In genomic region chr7:50068026-50068425, GRCh38 we compare ENCODE assay signal across 8 cellular contexts. TPM values are rescaled to one million over a fixed set of nuclear protein-coding genes. Genes with fewer than 3 reads are reported as not detected.
DNase-seq lines count a peak whose midpoint lies in the region; ATAC-seq and TF ChIP-seq lines count a peak whose summit lies in the region.

No MANE protein-coding gene starts in this region.

- WGBS in body of pancreas, 2 donors, result 5 to 7% methylated on average over 2 of the region's 2 CpGs

- peaks cover 6% of the 10 kb centered on the region for H3K36me3 ChIP-seq in BLaER1
- no peaks in the 10 kb centered on the region for H3K36me3 ChIP-seq in body of pancreas (replicated peaks in 1 of 2; ENCODE audit: insufficient read depth in 1 of 2, low read depth in 2 of 2)
- no peaks in the 10 kb centered on the region for H3K36me3 ChIP-seq in muscle layer of colon (ENCODE audit: insufficient read depth, low read length)

- H3K4me3 ChIP-seq in BLaER1 (no peak overlapping the region), body of pancreas (no peak overlapping the region), muscle layer of colon (ENCODE audit: low read depth in 1 of 2, low read length in 2 of 2) (peak overlapping the region; percentile 40 to 69)

- H4K20me1 ChIP-seq in BLaER1, result no peaks in the 10 kb centered on the region

- H3K4me2 ChIP-seq in BLaER1, result peak overlapping the region; percentile 89

- H3K27me3 ChIP-seq in BLaER1 (no peaks in the 10 kb centered on the region), body of pancreas (no peaks in the 10 kb centered on the region), muscle layer of colon (ENCODE audit: control insufficient read depth in 1 of 2, insufficient read depth in 2 of 2, low read length in 2 of 2) (no peaks in the 10 kb centered on the region)

- intact Hi-C loops in body of pancreas (cut with DNase I), result no loop called here

- peak; percentile 69 for ATAC-seq in GM18520 (IDR thresholded peaks at IDR 0.05; ENCODE audit: unreplicated experiment)
- peak; percentile 72 for ATAC-seq in body of pancreas
- no peak for ATAC-seq in GM19397 (IDR thresholded peaks at IDR 0.05; ENCODE audit: unreplicated experiment)
- ATAC-seq in HG02623 (IDR thresholded peaks at IDR 0.05; ENCODE audit: unreplicated experiment), result no peak

- DNase-seq in NCI-H2196 (lab: John Stamatoyannopoulos, UW; ENCODE audit: unreplicated experiment) (peak; percentile 15), body of pancreas (peak; percentile 43 to 62 (median 55)), amniotic stem cell (lab: John Stamatoyannopoulos, UW) (no peak)

- peak overlapping the region; percentile 62; the same call in 1 of the 2 replicates for H3K27ac ChIP-seq in BLaER1
- H3K27ac ChIP-seq in body of pancreas, result peak overlapping the region in 3 of 4 donors; percentile 62 to 82 (median 71)
- no peak overlapping the region for H3K27ac ChIP-seq in muscle layer of colon (ENCODE audit: low read depth, low read length)

- no peak for TF ChIP-seq POLR2A in body of pancreas (IDR thresholded peaks at IDR 0.05)

- H3K9me3 ChIP-seq in BLaER1 (peaks cover 63% of the 10 kb centered on the region), body of pancreas (no peaks in the 10 kb centered on the region), muscle layer of colon (ENCODE audit: low read length) (no peaks in the 10 kb centered on the region)

- peaks cover 18% of the 10 kb centered on the region for H3K4me1 ChIP-seq in BLaER1
- peaks cover 14% of the 10 kb centered on the region for H3K4me1 ChIP-seq in body of pancreas
- H3K4me1 ChIP-seq in muscle layer of colon (ENCODE audit: insufficient read depth, low read length), result peaks cover 10% of the 10 kb centered on the region

- H3K9ac ChIP-seq in BLaER1 (peak overlapping the region; percentile 71), muscle layer of colon (ENCODE audit: low read length) (no peak overlapping the region)

- TF ChIP-seq CTCF in body of pancreas (IDR thresholded peaks at IDR 0.05), result peak; percentile 27 to 59 (median 51)

RNA-seq across cellular contexts. Expression of gene ZPBP, which starts 25.0 kb away (rescaled TPM):
- not detected for total RNA-seq in body of pancreas

Comparison
In these comparisons a context has a peak if more than half of its experiments do, and no peak if none do; other contexts are left out.
1. H3K4me3 ChIP-seq: peak in muscle layer of colon (2 of 2); none in BLaER1 (single experiment) and body of pancreas (0 of 2).
2. ATAC-seq: peak in GM18520 (single experiment) and body of pancreas (single experiment); none in GM19397 (single experiment) and HG02623 (single experiment).